33 cellular contexts compared by ENCODE assay signal in the genomic region with DNA sequence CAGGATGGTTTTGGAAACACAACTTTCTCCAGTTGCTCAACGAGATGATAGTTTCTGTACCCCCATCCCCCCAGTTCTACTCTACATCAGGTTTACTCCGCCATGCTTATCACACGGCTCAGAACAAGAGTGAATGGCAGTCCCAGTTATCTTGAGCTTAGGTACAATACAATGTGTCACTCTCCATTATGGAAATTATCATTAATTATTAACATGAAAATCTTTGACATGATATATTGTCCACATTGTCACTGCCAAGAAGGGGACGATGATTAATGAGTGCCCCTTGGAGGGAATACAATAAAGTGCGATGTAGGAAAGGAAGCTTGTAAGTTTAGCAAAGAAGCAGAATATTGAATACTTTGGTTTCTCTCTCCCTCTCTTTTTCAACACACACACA.
"Had no signal": no experiment of that assay in that cellular context is flagged by ENCODE, and none has a peak within 500 bp of the region (broad histone marks: within the 10 kb centered on the region; RNA-seq: fewer than 3 reads in every experiment).

No MANE protein-coding gene starts in this region.

- H3K36me3 ChIP-seq: MG63 had no signal

- H3K9me3 ChIP-seq: MG63 had no signal

- H3K4me3 ChIP-seq: MG63 had no signal

- H3K27ac ChIP-seq: KMS-11 had no signal

- H3K27me3 ChIP-seq: MG63 had no signal

- H3K4me2 ChIP-seq: KMS-11 had no signal

- DNase-seq: Karpas-422, Kasumi-1, MG63, MM.1S, MV-4-11, NCI-H1048, NCI-H1092, NCI-H1092 treated with DMSO at 0.1 percent for 48 hours, NCI-H1105, NCI-H1105 treated with DMSO at 0.1 percent for 48 hours, NCI-H1417 treated with DMSO at 0.1 percent for 48 hours, NCI-H1436, NCI-H1436 treated with DMSO at 0.1 percent for 48 hours, NCI-H146, NCI-H1694 treated with DMSO at 0.1 percent for 48 hours, NCI-H187, NCI-H187 treated with DMSO at 0.1 percent for 48 hours, NCI-H1930, NCI-H2029, NCI-H2029 treated with DMSO at 0.1 percent for 48 hours, NCI-H2081, NCI-H2081 treated with DMSO at 0.1 percent for 48 hours, NCI-H2107, NCI-H2171, NCI-H2171 treated with DMSO at 0.1 percent for 48 hours, NCI-H2227 treated with DMSO at 0.1 percent for 48 hours, NCI-H226, NCI-H345, NCI-H446, NCI-H446 treated with DMSO at 0.1 percent for 48 hours, NCI-H510A, NCI-H510A treated with DMSO at 0.1 percent for 48 hours had no signal
